ENCODE assay signal across 8 cellular contexts in the genomic region with DNA sequence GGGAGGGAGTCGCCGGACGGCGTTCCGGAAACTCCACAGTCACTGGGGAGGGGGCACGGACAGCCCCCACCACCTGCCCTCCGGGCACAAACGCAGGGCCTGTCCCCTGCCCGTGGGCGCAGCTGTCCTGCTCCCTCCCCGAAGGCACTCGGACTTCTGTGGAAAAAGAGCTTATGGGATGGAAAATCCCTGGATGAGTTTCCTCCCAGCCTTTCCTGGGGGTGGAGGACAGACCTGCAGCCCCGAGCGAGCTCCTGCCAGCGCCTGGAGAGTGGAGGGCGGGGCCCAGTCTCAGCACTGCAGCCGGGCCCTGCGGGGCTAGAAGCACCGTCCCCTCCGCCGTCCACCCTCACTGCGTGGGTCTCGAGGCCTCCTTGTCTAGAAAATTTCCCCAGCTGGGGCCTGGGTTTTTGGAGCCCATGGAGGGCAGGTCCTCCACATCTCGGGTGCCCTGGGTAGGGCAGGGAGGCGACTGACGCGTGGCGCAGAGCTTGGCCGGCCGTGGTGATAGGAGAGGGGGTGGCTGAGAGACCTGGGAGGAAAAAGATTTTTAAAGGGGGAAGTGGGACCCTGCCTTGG. TPM values are rescaled to one million over a fixed set of nuclear protein-coding genes. Genes with fewer than 3 reads are reported as not detected.
DNase-seq lines count a peak whose midpoint lies in the region; ATAC-seq and TF ChIP-seq lines count a peak whose summit lies in the region.

No MANE protein-coding gene starts in this region.

- H4K91ac ChIP-seq in H9 (ENCODE audit: insufficient read length, low read depth, low read length): no peak overlapping the region

- no peak overlapping the region for H3K9ac ChIP-seq in H9 (ENCODE audit: extremely low read depth, insufficient read length, low read length)

- peak overlapping the region; percentile 67 to 83 for H3K4me3 Mint-ChIP-seq in H9
- peak overlapping the region in 4 of 5 experiments; percentile 12 to 70 (median 66) for H3K4me3 Mint-ChIP-seq in brain
- H3K4me3 Mint-ChIP-seq in stimulated activated naive CD8-positive, alpha-beta T cell treated with anti-CD3 and anti-CD28 coated beads, Interleukin-15, Interleukin-2, amounts not matched to agents 100 ng/mL and 50 ng/mL, for 24 hours: peak overlapping the region; percentile 10

- peak overlapping the region; percentile 82 for H3K4me2 ChIP-seq in H9 (ENCODE audit: insufficient read depth, insufficient read length, low read length)

- H2BK5ac ChIP-seq in H9 (ENCODE audit: insufficient read length, low read length): no peak overlapping the region

- no peak overlapping the region for H2BK15ac ChIP-seq in H9 (ENCODE audit: low read depth, low read length)

- H3K36me3 Mint-ChIP-seq in H9 (ENCODE audit: insufficient read depth in 1 of 3, low read depth in 3 of 3) (no peaks in the 10 kb centered on the region; a peak in 1 of 7 replicates), brain (no peaks in the 10 kb centered on the region)
- H3K36me3 Mint-ChIP-seq in stimulated activated naive CD8-positive, alpha-beta T cell treated with anti-CD3 and anti-CD28 coated beads, Interleukin-15, Interleukin-2, amounts not matched to agents 100 ng/mL and 50 ng/mL, for 24 hours (ENCODE audit: low read depth): no peaks in the 10 kb centered on the region

- no peak overlapping the region for H3T11ph ChIP-seq in H9 (ENCODE audit: low read length)

- H3K23ac ChIP-seq in H9 (ENCODE audit: insufficient read length, low read depth, low read length): no peak overlapping the region

- no peak overlapping the region for H2BK20ac ChIP-seq in H9 (ENCODE audit: low read depth, low read length, poor library complexity, severe bottlenecking)

- no peaks in the 10 kb centered on the region for H3K79me1 ChIP-seq in H9 (ENCODE audit: insufficient read depth, low read depth, low read length, poor library complexity, severe bottlenecking)

- no peaks in the 10 kb centered on the region; the same call in 1 of the 2 replicates for H3K4me1 ChIP-seq in H9 (ENCODE audit: insufficient read depth, low read length)

- H2AK5ac ChIP-seq in H9 (ENCODE audit: insufficient read length, low read length): no peak overlapping the region

- H3K27me3 ChIP-seq in H9 (ENCODE audit: insufficient read depth, low read length): no peaks in the 10 kb centered on the region

- peaks cover 27% of the 10 kb centered on the region for H3K23me2 ChIP-seq in H9 (ENCODE audit: insufficient read length, low read depth, low read length, poor library complexity, severe bottlenecking)

- H3K4me1 Mint-ChIP-seq in H9 (peaks cover 21 to 25% of the 10 kb centered on the region in 2 experiments), brain (peaks cover 47% of the 10 kb centered on the region)
- peaks cover 37% of the 10 kb centered on the region for H3K4me1 Mint-ChIP-seq in stimulated activated naive CD8-positive, alpha-beta T cell treated with anti-CD3 and anti-CD28 coated beads, Interleukin-15, Interleukin-2, amounts not matched to agents 100 ng/mL and 50 ng/mL, for 24 hours (ENCODE audit: low read depth)

- WGBS in H9 (ENCODE audit: extremely low coverage, insufficient read length, low lambda C conversion rate): no CpG with 5 or more reads among the region's 30 CpGs

- no peaks in the 10 kb centered on the region; a peak in 1 of 5 replicates for H3K9me3 Mint-ChIP-seq in H9
- peaks cover 0 to 4% (median 0%) of the 10 kb centered on the region in 5 experiments for H3K9me3 Mint-ChIP-seq in brain
- no peaks in the 10 kb centered on the region for H3K9me3 Mint-ChIP-seq in stimulated activated naive CD8-positive, alpha-beta T cell treated with anti-CD3 and anti-CD28 coated beads, Interleukin-15, Interleukin-2, amounts not matched to agents 100 ng/mL and 50 ng/mL, for 24 hours

- H3K14ac ChIP-seq in H9 (ENCODE audit: insufficient read depth, low read length): no peak overlapping the region

- H3K56ac ChIP-seq in H9 (ENCODE audit: insufficient read length, low read depth, low read length): no peak overlapping the region

- H4K5ac ChIP-seq in H9 (ENCODE audit: insufficient read length, low read depth, low read length): no peak overlapping the region

- no peak overlapping the region for H3K4ac ChIP-seq in H9 (ENCODE audit: low read depth, low read length)

- TF ChIP-seq CTCF in H9 (conservative IDR thresholded peaks at IDR 0.05) (no peak), brain (conservative IDR thresholded peaks at IDR 0.05) (no peak)

- H3K27me3 Mint-ChIP-seq in H9 (ENCODE audit: low read depth): peaks cover 12% of the 10 kb centered on the region
- no peaks in the 10 kb centered on the region for H3K27me3 Mint-ChIP-seq in brain
- H3K27me3 Mint-ChIP-seq in stimulated activated naive CD8-positive, alpha-beta T cell treated with anti-CD3 and anti-CD28 coated beads, Interleukin-15, Interleukin-2, amounts not matched to agents 100 ng/mL and 50 ng/mL, for 24 hours: peaks cover 17% of the 10 kb centered on the region

- no peak overlapping the region for H3K27ac ChIP-seq in H9 (ENCODE audit: insufficient read length, low read depth, low read length)

- no peaks in the 10 kb centered on the region for H3K79me2 ChIP-seq in H9 (ENCODE audit: insufficient read depth, low read length)

- H3K27ac Mint-ChIP-seq in H9: peak overlapping the region in 2 of 3 experiments; percentile 16 to 29; a peak in 2 of 7 replicates
- H3K27ac Mint-ChIP-seq in brain: peak overlapping the region in 4 of 5 experiments; percentile 60 to 97 (median 82)
- H3K27ac Mint-ChIP-seq in stimulated activated naive CD8-positive, alpha-beta T cell treated with anti-CD3 and anti-CD28 coated beads, Interleukin-15, Interleukin-2, amounts not matched to agents 100 ng/mL and 50 ng/mL, for 24 hours: no peak overlapping the region

- ATAC-seq in GM21447 (IDR thresholded peaks at IDR 0.05; ENCODE audit: unreplicated experiment) (no peak), GM21360 (IDR thresholded peaks at IDR 0.05; ENCODE audit: unreplicated experiment) (no peak), GM19328 (IDR thresholded peaks at IDR 0.05; ENCODE audit: unreplicated experiment) (no peak), GM21529 (IDR thresholded peaks at IDR 0.05; ENCODE audit: unreplicated experiment) (no peak)

- H2BK12ac ChIP-seq in H9 (ENCODE audit: insufficient read length, low read depth, low read length): no peak overlapping the region

- no peak overlapping the region for H2BK120ac ChIP-seq in H9 (ENCODE audit: low read depth, low read length, poor library complexity, severe bottlenecking)

- no peaks in the 10 kb centered on the region for H4K20me1 ChIP-seq in H9 (ENCODE audit: control insufficient read depth, insufficient read depth, insufficient read length)

- peak; percentile 69 for DNase-seq in H9
- DNase-seq in left kidney (ENCODE audit: low read depth, low spot score): peak; percentile 42

- H3K9me3 ChIP-seq in H9 (ENCODE audit: control insufficient read depth, low read depth, low read length): no peaks in the 10 kb centered on the region

- H3K18ac ChIP-seq in H9 (ENCODE audit: insufficient read length, low read depth, low read length): no peak overlapping the region

- no peak overlapping the region for H4K8ac ChIP-seq in H9 (replicated peaks; ENCODE audit: insufficient read length, low read depth, low read length)

- no peak overlapping the region for H2AFZ ChIP-seq in H9 (ENCODE audit: low read length)

RNA-seq across cellular contexts. Expression of a gene that starts 6.5 kb away (rescaled TPM):
- 193 and 194 TPM in 2 replicates for total RNA-seq in H9 (2021)
- 48.4 TPM for polyA plus RNA-seq in brain (ENCODE audit: insufficient read depth, low read depth, low replicate concordance)

Comparison
In these comparisons a context has a peak if more than half of its experiments do, and no peak if none do; other contexts are left out.
1. H3K4me3 Mint-ChIP-seq: peak in every context shown above with its lines; median percentile 75 in H9; 66 in brain; 10 in stimulated activated naive CD8-positive, alpha-beta T cell treated with anti-CD3 and anti-CD28 coated beads, Interleukin-15, Interleukin-2, amounts not matched to agents 100 ng/mL and 50 ng/mL, for 24 hours.